11 cellular contexts compared by ENCODE assay signal in genomic region chr2:47751856-47752414, GRCh38. TPM values are rescaled to one million over a fixed set of nuclear protein-coding genes. Genes with fewer than 3 reads are reported as not detected.
DNase-seq lines count a peak whose midpoint lies in the region; ATAC-seq lines count a peak whose summit lies in the region.
"Had no signal": no experiment of that assay in that cellular context is flagged by ENCODE, and none has a peak within 500 bp of the region (broad histone marks: within the 10 kb centered on the region; RNA-seq: fewer than 3 reads in every experiment).

No MANE protein-coding gene starts in this region.

- DNase-seq in HT-29 (ENCODE audit: low spot score) = peak; percentile 49
- DNase-seq in NK-92 treated with Interleukin-12 subunit alpha and Interleukin-12 subunit beta, amount 100 ng/mL, for 24 hours (lab: John Stamatoyannopoulos, UW) = no peak
- DNase-seq in left colon = no peak
- no peak for DNase-seq in mucosa of gallbladder (ENCODE audit: low spot score)
- DNase-seq: dermis blood vessel endothelial cell, DMS153, NCI-H1436 treated with DMSO at 0.1 percent for 48 hours had no signal

- peak overlapping the region; percentile 32 to 78 (median 59) for H3K4me2 ChIP-seq in BLaER1 treated with 17β-estradiol and CSF1 and Interleukin-3, amounts not matched to agents 10 nM and 100 nM

- no peaks in the 10 kb centered on the region for H4K20me1 ChIP-seq in BLaER1 treated with 17β-estradiol and CSF1 and Interleukin-3, amounts not matched to agents 10 nM and 100 nM

- peak overlapping the region in 10 of 11 experiments; percentile 35 to 72 (median 63); a peak in 18 of 22 replicates for H3K9ac ChIP-seq in BLaER1 treated with 17β-estradiol and CSF1 and Interleukin-3, amounts not matched to agents 10 nM and 100 nM

- H3K9me3 ChIP-seq in BLaER1 treated with 17β-estradiol and CSF1 and Interleukin-3, amounts not matched to agents 10 nM and 100 nM (replicated peaks in 1 of 11) = peaks cover 15 to 28% (median 22%) of the 10 kb centered on the region in 11 experiments

- H3K27ac ChIP-seq in BLaER1 treated with 17β-estradiol and CSF1 and Interleukin-3, amounts not matched to agents 10 nM and 100 nM = peak overlapping the region in 10 of 11 experiments; percentile 50 to 88 (median 78); a peak in 20 of 22 replicates
- peak overlapping the region; percentile 99 for H3K27ac ChIP-seq in cingulate gyrus (ENCODE audit: low read depth, low read length)

- ATAC-seq in GM21515 (IDR thresholded peaks at IDR 0.05; ENCODE audit: unreplicated experiment) = peak; percentile 33
- ATAC-seq in HG03520 (IDR thresholded peaks at IDR 0.05; ENCODE audit: unreplicated experiment) = no peak
- no peak for ATAC-seq in left colon

- no peak overlapping the region for H3K4me3 ChIP-seq in BLaER1 treated with 17β-estradiol and CSF1 and Interleukin-3, amounts not matched to agents 10 nM and 100 nM

- intact Hi-C loops in left colon (cut with DNase I, micrococcal nuclease) = no loop called here

- no peaks in the 10 kb centered on the region for H3K27me3 ChIP-seq in BLaER1 treated with 17β-estradiol and CSF1 and Interleukin-3, amounts not matched to agents 10 nM and 100 nM

- peaks cover 36 to 75% (median 62%) of the 10 kb centered on the region in 10 experiments for H3K4me1 ChIP-seq in BLaER1 treated with 17β-estradiol and CSF1 and Interleukin-3, amounts not matched to agents 10 nM and 100 nM

- peaks cover 10 to 97% (median 58%) of the 10 kb centered on the region in 11 experiments; a peak in 20 of 22 replicates for H3K36me3 ChIP-seq in BLaER1 treated with 17β-estradiol and CSF1 and Interleukin-3, amounts not matched to agents 10 nM and 100 nM

RNA-seq across cellular contexts. Expression of gene MSH6, which starts 31.0 kb away (rescaled TPM):
- total RNA-seq in HT-29 (2014; rRNA removed; shearing (Covaris generic)) = 40.3 and 44.4 TPM in 2 replicates
- total RNA-seq in left colon = 10 to 100 TPM; 16.4 to 18.2 TPM
- total RNA-seq in mucosa of gallbladder = 46.3 TPM
